Comparison of ENCODE assay signal across 13 cellular contexts in the genomic region with DNA sequence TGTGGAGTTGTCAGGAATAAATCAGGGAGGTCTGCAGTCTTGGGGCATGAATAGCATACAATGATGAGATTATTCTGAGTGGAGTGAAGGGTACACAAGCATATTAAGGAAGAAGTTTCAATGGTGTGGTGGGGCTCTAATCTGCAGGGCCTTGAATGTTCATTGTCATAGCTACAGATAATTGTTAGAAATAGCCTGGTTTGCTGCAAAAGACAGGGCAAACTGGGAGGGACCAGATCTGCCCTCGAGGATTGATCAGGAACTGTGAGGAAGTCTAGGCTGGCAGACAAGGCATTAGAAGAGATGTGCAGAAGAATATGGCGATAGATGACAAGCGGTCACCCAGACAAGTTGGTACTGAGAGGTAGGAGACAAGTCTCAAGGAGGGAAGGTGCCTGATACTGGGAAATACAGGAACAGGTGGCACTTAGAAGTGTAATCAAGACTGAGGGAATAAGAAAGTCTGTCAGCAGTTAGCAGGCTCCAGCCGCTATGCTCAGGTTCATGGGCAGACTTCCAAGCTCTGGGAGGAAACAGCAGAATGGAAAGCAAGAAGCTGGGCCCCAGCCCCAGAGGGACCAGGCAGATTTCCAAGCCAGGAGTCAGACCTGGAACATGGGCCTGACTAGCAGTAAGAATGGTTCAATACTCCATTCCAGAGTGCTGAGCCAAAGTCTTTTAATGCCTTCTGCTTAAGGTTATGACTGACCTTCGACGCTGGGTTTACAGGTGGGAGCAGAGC. TPM values are rescaled to one million over a fixed set of nuclear protein-coding genes. Genes with fewer than 3 reads are reported as not detected.
DNase-seq lines count a peak whose midpoint lies in the region; ATAC-seq and TF ChIP-seq lines count a peak whose summit lies in the region.
"Had no signal": no experiment of that assay in that cellular context is flagged by ENCODE, and none has a peak within 500 bp of the region (broad histone marks: within the 10 kb centered on the region; RNA-seq: fewer than 3 reads in every experiment).

No MANE protein-coding gene starts in this region.

- no peak overlapping the region for H2AFZ ChIP-seq in mammary epithelial cell (ENCODE audit: low read depth, low read length)

- in situ Hi-C loops in mammary epithelial cell (cut with MboI; ENCODE audit: low sequenced_read_pairs in 2 of 2) = no loop called here

- 51% methylated on average over 6 of the region's 6 CpGs for WGBS in mammary epithelial cell (ENCODE audit: low coverage, missing lambda C conversion rate)

- no peaks in the 10 kb centered on the region for H3K79me2 ChIP-seq in mammary epithelial cell (ENCODE audit: insufficient read depth, low read length)

- CTCF ChIA-PET in MCF 10A (lab: Yijun Ruan, JAX) (interaction anchor here (0.5 to 1.6 kb wide), 3 partner anchors 128 to 739 kb away, joined by 3 to 7 read pairs (median 3); no protein-coding TSS in a partner anchor), mammary epithelial cell (lab: Charles Lee; ENCODE audit: low non-redundant PET) (no interaction called here)

- H4K20me1 ChIP-seq in mammary epithelial cell (ENCODE audit: insufficient read depth, low read length) = no peaks in the 10 kb centered on the region

- POLR2A ChIA-PET in MCF 10A (lab: Yijun Ruan, JAX) = interaction anchor here (1.1 kb wide), 1 partner anchor 53 kb away, joined by 3 read pairs; no protein-coding TSS in a partner anchor

- no TSS peak for BruUV-seq in MCF 10A (replicated peaks; lab: Mats Ljungman, UMichigan)
- no TSS peak for BruUV-seq in mammary epithelial cell (replicated peaks; lab: Mats Ljungman, UMichigan)

- H3K36me3 Mint-ChIP-seq in MCF 10A (ENCODE audit: insufficient read depth, unreplicated experiment) = no peaks in the 10 kb centered on the region

- no peak overlapping the region for H3K4me3 Mint-ChIP-seq in MCF 10A (ENCODE audit: unreplicated experiment)

- H3K4me3 ChIP-seq in mammary epithelial cell (replicated peaks in 1 of 3; ENCODE audit: insufficient read depth in 1 of 3, low read depth in 2 of 3, low read length in 3 of 3) = no peak overlapping the region
- no peak overlapping the region for H3K4me3 ChIP-seq in uterus
- H3K4me3 ChIP-seq: GM12878, tibial nerve had no signal

- no peaks in the 10 kb centered on the region for H3K27me3 Mint-ChIP-seq in MCF 10A (ENCODE audit: insufficient read depth, unreplicated experiment)

- no peak overlapping the region for H3K4me2 ChIP-seq in mammary epithelial cell (ENCODE audit: insufficient read depth, low read depth, low read length)

- no peak for ATAC-seq in HG02571 (IDR thresholded peaks at IDR 0.05; ENCODE audit: unreplicated experiment)
- ATAC-seq: activated CD4-positive, CD25-positive, alpha-beta regulatory T cell treated with anti-CD3 and anti-CD28 coated beads, Interleukin-2, amount 50 U/mL, for 24 hours; GM12878 had no signal

- DNase-seq in MCF 10A (ENCODE audit: unreplicated experiment) (peak; percentile 79), mammary epithelial cell (no peak), cerebellar cortex (ENCODE audit: low spot score) (peak; percentile 86), lung microvascular endothelial cell (ENCODE audit: low read depth in 2 of 2) (peak; percentile 38 to 84), uterus (peak; percentile 68 to 71)
- DNase-seq in stimulated activated CD4-positive, alpha-beta T cell treated with anti-CD3 and anti-CD28 coated beads, Interleukin-1b, Interleukin-23, amount 100 ng/mL, for 48 hours = no peak
- no peak for DNase-seq in NK-92 treated with Interleukin-12 subunit alpha and Interleukin-12 subunit beta, amount 100 ng/mL, for 24 hours (lab: John Stamatoyannopoulos, UW)
- DNase-seq: GOT3, NCI-H526 treated with DMSO at 0.1 percent for 48 hours had no signal

- H3K36me3 ChIP-seq in mammary epithelial cell (ENCODE audit: insufficient read depth, low read length) (no peaks in the 10 kb centered on the region), uterus (no peaks in the 10 kb centered on the region)
- H3K36me3 ChIP-seq: tibial nerve had no signal

- peak overlapping the region; percentile 4 for H3K27ac Mint-ChIP-seq in MCF 10A (ENCODE audit: low read depth, unreplicated experiment)

- no peaks in the 10 kb centered on the region for H3K9me3 ChIP-seq in mammary epithelial cell (replicated peaks; ENCODE audit: insufficient read depth, low read length)
- H3K9me3 ChIP-seq in uterus = no peaks in the 10 kb centered on the region
- H3K9me3 ChIP-seq: tibial nerve had no signal

- H3K4me1 ChIP-seq in mammary epithelial cell (ENCODE audit: insufficient read depth, low read length) (no peaks in the 10 kb centered on the region), uterus (no peaks in the 10 kb centered on the region)

- H3K4me1 Mint-ChIP-seq in MCF 10A (ENCODE audit: insufficient read depth, unreplicated experiment) = peaks cover 19% of the 10 kb centered on the region

- TF ChIP-seq CTCF in MCF 10A (IDR thresholded peaks at IDR 0.05; ENCODE audit: unreplicated experiment) (no peak), mammary epithelial cell (conservative IDR thresholded peaks at IDR 0.05 in 1 of 2, IDR thresholded peaks at IDR 0.05 in 1 of 2; ENCODE audit: extremely low read depth in 1 of 2, insufficient read depth in 1 of 2, low read depth in 1 of 2, low read length in 2 of 2) (no peak), uterus (IDR thresholded peaks at IDR 0.05) (no peak)

- dilution Hi-C loops in mammary epithelial cell (cut with HindIII; ENCODE audit: low sequenced_read_pairs) = no loop called here

- no peak overlapping the region for H3K9ac ChIP-seq in mammary epithelial cell (ENCODE audit: insufficient read depth, low read length)

- H3K27me3 ChIP-seq in mammary epithelial cell (ENCODE audit: insufficient read depth, low read length) (no peaks in the 10 kb centered on the region), uterus (no peaks in the 10 kb centered on the region)
- H3K27me3 ChIP-seq: tibial nerve had no signal

- intact Hi-C loops in MCF 10A (cut with micrococcal nuclease) = no loop called here
- intact Hi-C loops in mammary epithelial cell (cut with micrococcal nuclease) = no loop called here
- intact Hi-C loops in uterus (cut with DNase I; ENCODE audit: low total_unique reads) = no loop called here

- H3K27ac ChIP-seq in mammary epithelial cell (ENCODE audit: insufficient read depth, low read depth, low read length) (no peak overlapping the region), uterus (no peak overlapping the region)

- H3K9me3 Mint-ChIP-seq in MCF 10A (ENCODE audit: unreplicated experiment) = no peaks in the 10 kb centered on the region

- no peak for TF ChIP-seq POLR2A in uterus (IDR thresholded peaks at IDR 0.05)

RNA-seq across cellular contexts. Expression of gene RGL1, which starts 20.9 kb away (rescaled TPM):
- total RNA-seq in MCF 10A (2022) = 2.1 and 2.3 TPM in 2 replicates
- total RNA-seq in mammary epithelial cell = 1 to 10 TPM; 2.5 to 3.7 TPM
- 1.8 TPM for polyA plus RNA-seq in mammary epithelial cell
- polyA minus RNA-seq in mammary epithelial cell = 2.6 TPM
- 16.1 and 19.8 TPM in 2 replicates for total RNA-seq in lung microvascular endothelial cell
- total RNA-seq in uterus = 10 to 100 TPM in 2 of 4 donors, 1 to 10 TPM in 2; 6.9 to 92.9 (median 16.3) TPM

Comparison
In these comparisons a context has a peak if more than half of its experiments do, and no peak if none do; other contexts are left out.
1. DNase-seq: peak in MCF 10A (single experiment), cerebellar cortex (single experiment), lung microvascular endothelial cell (2 of 2) and uterus (2 of 2); none in mammary epithelial cell (single experiment), stimulated activated CD4-positive, alpha-beta T cell treated with anti-CD3 and anti-CD28 coated beads, Interleukin-1b, Interleukin-23, amount 100 ng/mL, for 48 hours (single experiment) and NK-92 treated with Interleukin-12 subunit alpha and Interleukin-12 subunit beta, amount 100 ng/mL, for 24 hours (single experiment).